In genomic region chrX:345020-345925, GRCh38 we compare ENCODE assay signal across 16 cellular contexts. TPM values are rescaled to one million over a fixed set of nuclear protein-coding genes. Genes with fewer than 3 reads are reported as not detected.
DNase-seq lines count a peak whose midpoint lies in the region; ATAC-seq, FAIRE-seq and TF ChIP-seq lines count a peak whose summit lies in the region.
"Had no signal": no experiment of that assay in that cellular context is flagged by ENCODE, and none has a peak within 500 bp of the region (broad histone marks: within the 10 kb centered on the region; RNA-seq: fewer than 3 reads in every experiment).

No MANE protein-coding gene starts in this region.

- H4K20me1 ChIP-seq in H1 (replicated peaks in 1 of 2; ENCODE audit: control insufficient read depth in 1 of 2, insufficient read depth in 2 of 2, low read length in 2 of 2) = peaks cover 5 to 7% of the 10 kb centered on the region in 2 experiments

- H3K23ac ChIP-seq in H1 (ENCODE audit: insufficient read length) (no peak overlapping the region), mesendoderm (ENCODE audit: low read length) (no peak overlapping the region)

- H3K56ac ChIP-seq in H1 (replicated peaks; ENCODE audit: insufficient read length, low read depth, low read length) (no peak overlapping the region), mesendoderm (ENCODE audit: low read length) (no peak overlapping the region)

- WGBS in H1 (ENCODE audit: extremely low coverage in 1 of 2, insufficient coverage in 1 of 2, insufficient read length in 1 of 2, insufficient replicate concordance in 2 of 2, low coverage in 1 of 2, low lambda C conversion rate in 2 of 2, missing lambda C conversion rate in 1 of 2), 2 experiments = 93% methylated on average over 43 of the region's 63 CpGs; no CpG with 5 or more reads in 1 of the 2 experiments
- no CpG with 5 or more reads among the region's 63 CpGs for WGBS in mesendoderm (ENCODE audit: extremely low coverage, insufficient coverage, low lambda C conversion rate)

- H3K14ac ChIP-seq in H1 (ENCODE audit: insufficient read length) = no peak overlapping the region

- H3K9me3 ChIP-seq in H1 (ENCODE audit: insufficient read depth in 2 of 2, low read depth in 1 of 2, low read length in 1 of 2) (no peaks in the 10 kb centered on the region; a peak in 1 of 4 replicates), kidney (ENCODE audit: control insufficient read depth in 1 of 2, low read length in 2 of 2) (no peaks in the 10 kb centered on the region)
- H3K9me3 ChIP-seq: Peyer's patch had no signal

- no peak overlapping the region for H3K4ac ChIP-seq in H1 (replicated peaks; ENCODE audit: insufficient read length, low read depth, low read length)
- no peak overlapping the region for H3K4ac ChIP-seq in mesendoderm (ENCODE audit: low read depth, low read length)

- H3K9ac ChIP-seq in H1 (replicated peaks in 1 of 4; ENCODE audit: extremely low read depth in 1 of 4, low read depth in 3 of 4, low read length in 3 of 4) (no peak overlapping the region), kidney (ENCODE audit: low read length in 2 of 2) (no peak overlapping the region), mesendoderm (ENCODE audit: low read length) (no peak overlapping the region)

- H2AK5ac ChIP-seq in H1 (ENCODE audit: low read depth, low read length) (no peak overlapping the region), mesendoderm (ENCODE audit: low read length) (no peak overlapping the region)

- POLR2A ChIA-PET in H1 (lab: Charles Lee; ENCODE audit: partially characterized antibody) = no interaction called here

- H2BK15ac ChIP-seq in H1 (ENCODE audit: low read length) = no peak overlapping the region
- no peak overlapping the region for H2BK15ac ChIP-seq in mesendoderm (replicated peaks; ENCODE audit: low read depth)

- DNase-seq in ELF-1 (ENCODE audit: low read depth, low spot score) = peak; percentile 45
- DNase-seq in H1 (ENCODE audit: low read depth in 1 of 2, low spot score in 2 of 2) = peak in 1 of 2 experiments; percentile 40
- peak; percentile 73 for DNase-seq in kidney
- DNase-seq in posterior vena cava (ENCODE audit: low spot score) = peak; percentile 78
- DNase-seq in mesendoderm = no peak
- no peak for DNase-seq in NCI-H1436 (lab: John Stamatoyannopoulos, UW)
- no peak for DNase-seq in germinal center (ENCODE audit: low spot score)
- DNase-seq: DMS 273 treated with DMSO at 0.1 percent for 48 hours, HFFc6, NCI-H1048, NCI-H2227 treated with DMSO at 0.1 percent for 48 hours, NCI-H524 treated with DMSO at 0.1 percent for 48 hours, Peyer's patch, SHP77 had no signal

- H2BK5ac ChIP-seq in H1 (ENCODE audit: low read depth, low read length) = no peak overlapping the region
- H2BK5ac ChIP-seq in mesendoderm (ENCODE audit: low read length) = no peak overlapping the region

- H4K8ac ChIP-seq in H1 (ENCODE audit: extremely low read depth, insufficient read depth, low read length) (peak overlapping the region; percentile 5; the same call in 1 of the 2 replicates), mesendoderm (ENCODE audit: low read depth, low read length) (no peak overlapping the region)

- H3K36me3 ChIP-seq in H1 (ENCODE audit: control insufficient read depth in 2 of 4, insufficient read depth in 4 of 4, low read length in 3 of 4) (peaks cover 0 to 45% (median 7%) of the 10 kb centered on the region in 4 experiments; a peak in 6 of 8 replicates), kidney (ENCODE audit: control insufficient read depth in 1 of 2, insufficient read depth in 2 of 2, low read length in 2 of 2) (peaks cover 0 to 4% of the 10 kb centered on the region in 2 donors), mesendoderm (ENCODE audit: control insufficient read depth, insufficient read depth, low read length) (no peaks in the 10 kb centered on the region)

- TF ChIP-seq CTCF in H1 (IDR thresholded peaks at IDR 0.05; ENCODE audit: control extremely low read depth in 1 of 3, insufficient read depth in 1 of 3, low read depth in 1 of 3, low read length in 3 of 3) (no peak), kidney (IDR thresholded peaks at IDR 0.05; ENCODE audit: borderline replicate concordance, extremely low read depth, insufficient read depth) (no peak)

- no peaks in the 10 kb centered on the region; a peak in 1 of 7 replicates for H3K4me1 ChIP-seq in H1 (replicated peaks in 1 of 4; ENCODE audit: control insufficient read depth in 3 of 4, insufficient read depth in 4 of 4, low read length in 3 of 4)
- no peaks in the 10 kb centered on the region for H3K4me1 ChIP-seq in kidney (ENCODE audit: control insufficient read depth in 1 of 2, insufficient read depth in 1 of 2, low read depth in 1 of 2, low read length in 2 of 2)
- H3K4me1 ChIP-seq in mesendoderm (ENCODE audit: control insufficient read depth, low read depth, low read length) = no peaks in the 10 kb centered on the region
- H3K4me1 ChIP-seq: Peyer's patch had no signal

- H4K91ac ChIP-seq in H1 (replicated peaks; ENCODE audit: insufficient read length, low read length) = no peak overlapping the region

- no peak for TF ChIP-seq RAD21 in H1 (IDR thresholded peaks at IDR 0.05 in 1 of 2, conservative IDR thresholded peaks at IDR 0.05 in 1 of 2; ENCODE audit: low read depth in 2 of 2, low read length in 2 of 2)

- H2AFZ ChIP-seq in H1 (ENCODE audit: low read length) = no peak overlapping the region

- TF ChIP-seq EP300 in H1 (IDR thresholded peaks at IDR 0.05; ENCODE audit: borderline replicate concordance in 1 of 2, low read depth in 2 of 2, low read length in 2 of 2) = no peak

- H3K18ac ChIP-seq in H1 (ENCODE audit: extremely low read depth, low read length) = no peak overlapping the region
- no peak overlapping the region for H3K18ac ChIP-seq in mesendoderm (ENCODE audit: low read length)

- H3K4me2 ChIP-seq in H1 (ENCODE audit: insufficient read depth in 1 of 2, low read depth in 2 of 2, low read length in 2 of 2) = no peak overlapping the region
- no peak overlapping the region for H3K4me2 ChIP-seq in mesendoderm (ENCODE audit: low read length)

- no peak for ATAC-seq in GM18867 (IDR thresholded peaks at IDR 0.05; ENCODE audit: unreplicated experiment)

- CTCF ChIA-PET in H1 (lab: Charles Lee; ENCODE audit: partially characterized antibody) = no interaction called here

- H2BK20ac ChIP-seq in H1 (ENCODE audit: low read length) = no peak overlapping the region

- no peak overlapping the region for H2BK12ac ChIP-seq in H1 (ENCODE audit: low read depth, low read length)

- TF ChIP-seq POLR2A in H1 (IDR thresholded peaks at IDR 0.05; ENCODE audit: control extremely low read depth in 1 of 2, low read depth in 2 of 2, low read length in 2 of 2) = no peak

- H3K27me3 ChIP-seq in H1 (replicated peaks in 1 of 4; ENCODE audit: control insufficient read depth in 3 of 4, extremely low read depth in 1 of 4, insufficient read depth in 3 of 4, low read length in 3 of 4) (no peaks in the 10 kb centered on the region), mesendoderm (ENCODE audit: insufficient read depth, low read length, poor library complexity) (no peaks in the 10 kb centered on the region)
- H3K27me3 ChIP-seq: Peyer's patch had no signal

- no peak overlapping the region for H3K27ac ChIP-seq in H1 (ENCODE audit: low read depth, low read length)
- no peak overlapping the region for H3K27ac ChIP-seq in kidney (ENCODE audit: low read depth in 2 of 2, low read length in 2 of 2)
- no peak overlapping the region for H3K27ac ChIP-seq in mesendoderm (ENCODE audit: low read depth, low read length)
- H3K27ac ChIP-seq: Peyer's patch had no signal

- no peak overlapping the region for H4K5ac ChIP-seq in H1 (ENCODE audit: insufficient read length, low read depth, low read length)
- H4K5ac ChIP-seq in mesendoderm (ENCODE audit: low read length) = no peak overlapping the region

- H3K4me3 ChIP-seq in H1 (ENCODE audit: extremely low read depth in 1 of 4, insufficient read depth in 2 of 4, low read depth in 3 of 4, low read length in 4 of 4) (no peak overlapping the region), kidney (ENCODE audit: low read length in 2 of 2) (no peak overlapping the region), mesendoderm (ENCODE audit: low read length) (no peak overlapping the region)
- H3K4me3 ChIP-seq: Peyer's patch had no signal

- H3K79me1 ChIP-seq in H1 (ENCODE audit: low read depth, low read length) = peaks cover 8% of the 10 kb centered on the region
- peaks cover 5% of the 10 kb centered on the region for H3K79me1 ChIP-seq in mesendoderm (ENCODE audit: low read length)

- H2BK120ac ChIP-seq in H1 (replicated peaks; ENCODE audit: low read depth, low read length) (no peak overlapping the region), mesendoderm (ENCODE audit: low read depth, low read length) (no peak overlapping the region)

- H3K79me2 ChIP-seq in H1 (ENCODE audit: control insufficient read depth in 1 of 2, insufficient read depth in 2 of 2, low read length in 2 of 2) = peaks cover 0 to 23% of the 10 kb centered on the region in 2 experiments; a peak in 2 of 4 replicates
- no peaks in the 10 kb centered on the region for H3K79me2 ChIP-seq in mesendoderm (ENCODE audit: control insufficient read depth, insufficient read depth, low read length)

- FAIRE-seq in H1 (lab: Jason Lieb, UNC) = no peak
- FAIRE-seq in kidney (lab: Jason Lieb, UNC) = no peak
- FAIRE-seq: GM12892 had no signal

- intact Hi-C loops in kidney (cut with DNase I) = no loop called here
- intact Hi-C loops in posterior vena cava (cut with DNase I) = no loop called here

- H3K23me2 ChIP-seq in H1 (ENCODE audit: low read depth, low read length) = no peaks in the 10 kb centered on the region

RNA-seq across cellular contexts. Expression of gene GTPBP6, which starts 26.7 kb away (rescaled TPM):
- 55.4 and 57.1 TPM in 2 replicates for total RNA-seq in H1 (2021; fragmentation: NEBNext Ultra II Directional; extraction: Animal tissue kit (Norgen Biotek cat#: 25700))
- polyA plus RNA-seq in H1 (2011; rRNA removed) (33.9 and 59.0 TPM in 2 replicates), kidney (ENCODE audit: insufficient read depth, low read depth, low replicate concordance) (61.9 TPM)
- polyA plus RNA-seq in H1 (2011; cell fraction: cytosol; rRNA removed) = 56.3 TPM
- 61.5 TPM for polyA plus RNA-seq in H1 (2011; cell fraction: nucleus; rRNA removed)
- 26.6 to 55.2 TPM (median 54.8 TPM) in 4 replicates for polyA plus RNA-seq in H1 (2012, experiment 1 of 2)
- polyA plus RNA-seq in H1 (2012, experiment 2 of 2) = 40.7 TPM
- 35.4 TPM for polyA plus RNA-seq in H1 (2013, experiment 1 of 2)
- polyA plus RNA-seq in H1 (2013, experiment 2 of 2) = 32.3 TPM
- 17.9 and 18.5 TPM in 2 replicates for polyA minus RNA-seq in H1 (2011; rRNA and poly(A)+ RNA removed)
- polyA minus RNA-seq in H1 (2011; cell fraction: cytosol; rRNA and poly(A)+ RNA removed) = 23.8 TPM
- 18.8 TPM for polyA minus RNA-seq in H1 (2011; cell fraction: nucleus; rRNA and poly(A)+ RNA removed)
- total RNA-seq in kidney (50.1 TPM), posterior vena cava (10 to 100 TPM; 31.1 to 34.9 TPM)
- polyA plus RNA-seq in mesendoderm (2013, experiment 1 of 2) = 38.4 TPM
- polyA plus RNA-seq in mesendoderm (2013, experiment 2 of 2) = 38.5 TPM

RNA-seq across cellular contexts. Expression of gene PPP2R3B, which starts 41.4 kb away (rescaled TPM):
- total RNA-seq in H1 (2021; fragmentation: NEBNext Ultra II Directional; extraction: Animal tissue kit (Norgen Biotek cat#: 25700)) = 84.3 and 86.7 TPM in 2 replicates
- polyA plus RNA-seq in H1 (2011; rRNA removed) = 47.6 and 80.1 TPM in 2 replicates
- 74.0 TPM for polyA plus RNA-seq in H1 (2011; cell fraction: cytosol; rRNA removed)
- 265 TPM for polyA plus RNA-seq in H1 (2011; cell fraction: nucleus; rRNA removed)
- 46.6 to 79.9 TPM (median 73.3 TPM) in 4 replicates for polyA plus RNA-seq in H1 (2012, experiment 1 of 2)
- 48.0 TPM for polyA plus RNA-seq in H1 (2012, experiment 2 of 2)
- 41.6 TPM for polyA plus RNA-seq in H1 (2013, experiment 1 of 2)
- 37.4 TPM for polyA plus RNA-seq in H1 (2013, experiment 2 of 2)
- polyA minus RNA-seq in H1 (2011; rRNA and poly(A)+ RNA removed) = 39.1 and 49.9 TPM in 2 replicates
- 56.4 TPM for polyA minus RNA-seq in H1 (2011; cell fraction: cytosol; rRNA and poly(A)+ RNA removed)
- polyA minus RNA-seq in H1 (2011; cell fraction: nucleus; rRNA and poly(A)+ RNA removed) = 122 TPM
- total RNA-seq in kidney = 14.4 TPM
- 14.1 TPM for polyA plus RNA-seq in kidney (ENCODE audit: insufficient read depth, low read depth, low replicate concordance)
- 10 to 100 TPM; 17.9 to 23.4 TPM for total RNA-seq in posterior vena cava
- 26.4 TPM for polyA plus RNA-seq in mesendoderm (2013, experiment 1 of 2)
- 27.4 TPM for polyA plus RNA-seq in mesendoderm (2013, experiment 2 of 2)

Comparison
In these comparisons a context has a peak if more than half of its experiments do, and no peak if none do; other contexts are left out.
1. DNase-seq: peak in ELF-1 (single experiment), kidney (single experiment) and posterior vena cava (single experiment); none in mesendoderm (single experiment), NCI-H1436 (single experiment) and germinal center (single experiment).